In genomic region chr6:144215402-144215931, GRCh38 we compare ENCODE assay signal across 8 cellular contexts.
DNase-seq lines count a peak whose midpoint lies in the region; ATAC-seq, FAIRE-seq and TF ChIP-seq lines count a peak whose summit lies in the region.

No MANE protein-coding gene starts in this region.

- no peaks in the 10 kb centered on the region for H3K36me3 ChIP-seq in CD4-positive, alpha-beta memory T cell (ENCODE audit: insufficient read depth, low read length)
- H3K36me3 ChIP-seq in GM12878 (ENCODE audit: control insufficient read depth in 2 of 2, insufficient read depth in 2 of 2, low read length in 1 of 2) (no peaks in the 10 kb centered on the region), iPS-15b (ENCODE audit: control insufficient read depth, insufficient read depth, low read length) (no peaks in the 10 kb centered on the region)

- peak overlapping the region; percentile 89 to 99 (median 94) for H3K4me3 Mint-ChIP-seq in CD4-positive, alpha-beta memory T cell

- TF ChIP-seq POLR2A in H54 (IDR thresholded peaks at IDR 0.05; ENCODE audit: low read depth, low read length): no peak; the same call in 1 of the 2 replicates
- no peak for TF ChIP-seq POLR2A in GM12878 (IDR thresholded peaks at IDR 0.05; ENCODE audit: low read depth, low read length)

- H3K27me3 ChIP-seq in CD4-positive, alpha-beta memory T cell (ENCODE audit: insufficient read depth, low read length): no peaks in the 10 kb centered on the region
- no peaks in the 10 kb centered on the region for H3K27me3 ChIP-seq in GM12878 (replicated peaks in 1 of 2; ENCODE audit: control insufficient read depth in 2 of 2, insufficient read depth in 2 of 2, low read length in 1 of 2)
- H3K27me3 ChIP-seq in iPS-15b (ENCODE audit: control insufficient read depth, insufficient read depth, low read length): no peaks in the 10 kb centered on the region

- intact Hi-C loops in CD4-positive, alpha-beta memory T cell (cut with micrococcal nuclease): loop anchor here (5.0 kb wide), 1 partner anchor 203 kb away; no protein-coding TSS in a partner anchor
- intact Hi-C loops in GM12878 (cut with micrococcal nuclease; ENCODE audit: unreplicated experiment): loop anchor here (5.0 kb wide), 1 partner anchor 638 kb away; no protein-coding TSS in a partner anchor

- SMC1A ChIA-PET in GM12878 (lab: Charles Lee; ENCODE audit: uncharacterized antibody, unreplicated experiment): interaction anchor here (1.0 to 5.0 kb wide), 7 partner anchors 58 to 129 kb away, joined by 3 to 47 read pairs (median 3); no protein-coding TSS in a partner anchor

- H3K4me1 Mint-ChIP-seq in CD4-positive, alpha-beta memory T cell: peaks cover 26 to 47% (median 36%) of the 10 kb centered on the region in 4 donors

- H3K4me1 ChIP-seq in CD4-positive, alpha-beta memory T cell (ENCODE audit: insufficient read depth, low read length): peaks cover 31% of the 10 kb centered on the region
- H3K4me1 ChIP-seq in GM12878 (ENCODE audit: control insufficient read depth, insufficient read depth, low read length) (peaks cover 9% of the 10 kb centered on the region), iPS-15b (ENCODE audit: control insufficient read depth, insufficient read depth, low read length) (peaks cover 2% of the 10 kb centered on the region)

- H4K20me1 ChIP-seq in GM12878 (ENCODE audit: control insufficient read depth, insufficient read depth): no peaks in the 10 kb centered on the region

- RAD21 ChIA-PET in GM12878 (lab: Charles Lee; ENCODE audit: unreplicated experiment): interaction anchor here (1.6 to 4.5 kb wide), 3 partner anchors 62 to 111 kb away, joined by 4 to 21 read pairs (median 7); no protein-coding TSS in a partner anchor

- H3K9me3 Mint-ChIP-seq in CD4-positive, alpha-beta memory T cell: peaks cover 0 to 22% (median under 1%) of the 10 kb centered on the region in 8 donors

- peaks cover 0 to 21% of the 10 kb centered on the region in 2 donors for H3K36me3 Mint-ChIP-seq in CD4-positive, alpha-beta memory T cell

- 44% methylated on average over 10 of the region's 10 CpGs for WGBS in GM12878 (ENCODE audit: insufficient coverage, insufficient replicate concordance, low lambda C conversion rate, missing lambda C conversion rate)

- peak in 3 of 5 donors; percentile 17 to 35 (median 19) for DNase-seq in CD4-positive, alpha-beta memory T cell
- DNase-seq in H54 (ENCODE audit: insufficient read length, low spot score): peak; percentile 16
- DNase-seq in OCI-M1 (lab: John Stamatoyannopoulos, UW): peak; percentile 77
- DNase-seq in GM12878 (ENCODE audit: low read depth, low spot score): peak; percentile 8
- no peak for DNase-seq in epidermal melanocyte (ENCODE audit: insufficient read length, low spot score)

- H3K27me3 Mint-ChIP-seq in CD4-positive, alpha-beta memory T cell: peaks cover 2 to 13% of the 10 kb centered on the region in 2 donors

- in situ Hi-C loops in GM12878 (cut with MboI): loop anchor here (5.0 kb wide), 3 partner anchors 63 to 638 kb away; partner anchors contain the start of genes SF3B5 and STX11

- no peak for TF ChIP-seq EP300 in GM12878 (IDR thresholded peaks at IDR 0.05; ENCODE audit: borderline replicate concordance in 1 of 2, control insufficient read depth in 1 of 2, low read depth in 2 of 2, low read length in 2 of 2)

- TF ChIP-seq CTCF in GM12878 (IDR thresholded peaks at IDR 0.05 in 2 of 3, conservative IDR thresholded peaks at IDR 0.05 in 1 of 3; ENCODE audit: control insufficient read depth in 2 of 3, extremely low read depth in 1 of 3, insufficient read depth in 1 of 3, low read depth in 3 of 3, low read length in 3 of 3): no peak

- POLR2A ChIA-PET in CD4-positive, alpha-beta memory T cell (lab: Charles Lee; ENCODE audit: partially characterized antibody): interaction anchor here (1.3 to 5.5 kb wide), 6 partner anchors 12 to 151 kb away, joined by 3 to 29 read pairs (median 4); partner anchors contain the start of gene STX11
- POLR2A ChIA-PET in GM12878 (lab: Charles Lee): no interaction called here

- no peaks in the 10 kb centered on the region for H3K9me3 ChIP-seq in CD4-positive, alpha-beta memory T cell (ENCODE audit: control insufficient read depth in 1 of 2, low read length in 2 of 2)
- H3K9me3 ChIP-seq in GM12878 (replicated peaks; ENCODE audit: control insufficient read depth, insufficient read depth, low read length) (peaks cover 2% of the 10 kb centered on the region; the same call in 2 of the 3 replicates), iPS-15b (ENCODE audit: control insufficient read depth, insufficient read depth, low read length) (no peaks in the 10 kb centered on the region)

- peak overlapping the region; percentile 87 for H3K4me2 ChIP-seq in GM12878 (ENCODE audit: control insufficient read depth, insufficient read depth)

- peak overlapping the region; percentile 43 to 70 for H3K4me3 ChIP-seq in CD4-positive, alpha-beta memory T cell (ENCODE audit: low read length in 2 of 2)
- peak overlapping the region; percentile 68 for H3K4me3 ChIP-seq in GM12878
- peak overlapping the region; percentile 83 for H3K4me3 ChIP-seq in iPS-15b (ENCODE audit: low read depth, low read length)
- peak overlapping the region; percentile 49 to 66 (median 52) for H3K4me3 ChIP-seq in skin epidermis

- CTCF ChIA-PET in CD4-positive, alpha-beta memory T cell (lab: Charles Lee; ENCODE audit: partially characterized antibody): interaction anchor here (1.0 kb wide), 1 partner anchor 112 kb away, joined by 3 read pairs; no protein-coding TSS in a partner anchor
- CTCF ChIA-PET in GM12878 (lab: Yijun Ruan, JAX): interaction anchor here (0.9 to 5.8 kb wide), 4 partner anchors 22 to 113 kb away, joined by 3 to 142 read pairs (median 22); no protein-coding TSS in a partner anchor

- FAIRE-seq in H54 (lab: Jason Lieb, UNC) (no peak), GM12878 (lab: Jason Lieb, UNC) (no peak)

- H3K79me2 ChIP-seq in GM12878 (ENCODE audit: control insufficient read depth, insufficient read depth, low read length): no peaks in the 10 kb centered on the region

- ATAC-seq in GM12878 (peak; percentile 35), HG02938 (IDR thresholded peaks at IDR 0.05; ENCODE audit: unreplicated experiment) (no peak)

- peak overlapping the region; percentile 98 to 100 (median 99) for H3K27ac Mint-ChIP-seq in CD4-positive, alpha-beta memory T cell

- peak overlapping the region; percentile 67 for H3K9ac ChIP-seq in GM12878 (ENCODE audit: control insufficient read depth, insufficient read depth, low read length)
- peak overlapping the region; percentile 68 for H3K9ac ChIP-seq in iPS-15b (ENCODE audit: low read depth, low read length)

- peak overlapping the region; percentile 88 for H2AFZ ChIP-seq in GM12878 (ENCODE audit: control insufficient read depth, low read depth, low read length)

- BruUV-seq in GM12878 (replicated peaks; lab: Mats Ljungman, UMichigan): TSS peak; percentile 86

- H3K27ac ChIP-seq in CD4-positive, alpha-beta memory T cell (ENCODE audit: low read depth, low read length): peak overlapping the region; percentile 73
- peak overlapping the region; percentile 88 for H3K27ac ChIP-seq in GM12878 (ENCODE audit: control insufficient read depth, insufficient read depth)
- H3K27ac ChIP-seq in skin epidermis: peak overlapping the region; percentile 75 to 97 (median 93)

- TF ChIP-seq RAD21 in GM12878 (IDR thresholded peaks at IDR 0.05; ENCODE audit: insufficient read depth, low read depth, low read length): no peak

TF ChIP-seq in GM12878, 131 proteins besides CTCF, POLR2A, EP300 and RAD21:
- TF ChIP-seq IRF4 (IDR thresholded peaks at IDR 0.05; ENCODE audit: low read depth, low read length) (0 out of 2 replicates have a peak, but pooled peaks have one; percentile 28), MLLT1 (IDR thresholded peaks at IDR 0.05) (0 out of 2 replicates have a peak, but pooled peaks have one; percentile 6), PBX3 (IDR thresholded peaks at IDR 0.05; ENCODE audit: insufficient replicate concordance, low read depth, low read length) (no peak), HDGF (IDR thresholded peaks at IDR 0.05) (peak; percentile 73; the same call in 1 of the 2 replicates)
